In genomic region chr7:24722386-24723177, GRCh38 we compare ENCODE assay signal across 10 cellular contexts. TPM values are rescaled to one million over a fixed set of nuclear protein-coding genes. Genes with fewer than 3 reads are reported as not detected.
DNase-seq lines count a peak whose midpoint lies in the region; ATAC-seq and TF ChIP-seq lines count a peak whose summit lies in the region.
"Had no signal": no experiment of that assay in that cellular context is flagged by ENCODE, and none has a peak within 500 bp of the region (broad histone marks: within the 10 kb centered on the region; RNA-seq: fewer than 3 reads in every experiment).

No MANE protein-coding gene starts in this region.

- H3K36me3 Mint-ChIP-seq in effector memory CD8-positive, alpha-beta T cell (ENCODE audit: insufficient read depth): no peaks in the 10 kb centered on the region
- H3K36me3 Mint-ChIP-seq: CD4-positive, CD25-positive, alpha-beta regulatory T cell had no signal

- peaks cover 14 to 61% of the 10 kb centered on the region in 2 donors for H3K27me3 Mint-ChIP-seq in effector memory CD8-positive, alpha-beta T cell

- no peaks in the 10 kb centered on the region for H3K9me3 Mint-ChIP-seq in effector memory CD8-positive, alpha-beta T cell

- DNase-seq in NCI-H1436 (lab: John Stamatoyannopoulos, UW) (peak; percentile 55), NCI-H1436 treated with DMSO at 0.1 percent for 48 hours (lab: John Stamatoyannopoulos, UW) (no peak), RKO (ENCODE audit: low spot score) (peak; percentile 55), foreskin keratinocyte (no peak), retina (peak; percentile 60), T-helper 1 cell (no peak), GOT3 (lab: John Stamatoyannopoulos, UW) (no peak)
- DNase-seq in effector memory CD8-positive, alpha-beta T cell: no peak
- DNase-seq: CD4-positive, CD25-positive, alpha-beta regulatory T cell; effector CD4-positive, alpha-beta T cell had no signal

- H3K27ac ChIP-seq in foreskin keratinocyte: no peak overlapping the region

- no peaks in the 10 kb centered on the region for H3K27me3 ChIP-seq in foreskin keratinocyte

- no peak overlapping the region for H3K4me3 Mint-ChIP-seq in effector memory CD8-positive, alpha-beta T cell
- H3K4me3 Mint-ChIP-seq: CD4-positive, CD25-positive, alpha-beta regulatory T cell had no signal

- no peak for ATAC-seq in foreskin keratinocyte
- ATAC-seq in effector memory CD8-positive, alpha-beta T cell (replicated peaks): no peak

- H3K4me1 ChIP-seq in foreskin keratinocyte: peaks cover 8% of the 10 kb centered on the region

- TF ChIP-seq CTCF in foreskin keratinocyte (conservative IDR thresholded peaks at IDR 0.05): peak; percentile 58

- no peak overlapping the region for H3K27ac Mint-ChIP-seq in effector memory CD8-positive, alpha-beta T cell
- H3K27ac Mint-ChIP-seq: CD4-positive, CD25-positive, alpha-beta regulatory T cell had no signal

- no peaks in the 10 kb centered on the region for H3K4me1 Mint-ChIP-seq in effector memory CD8-positive, alpha-beta T cell (ENCODE audit: low read depth in 2 of 2)

RNA-seq across cellular contexts. Expression of gene GSDME, which starts 34.7 kb away (rescaled TPM):
- 57.0 and 68.5 TPM in 2 replicates for total RNA-seq in foreskin keratinocyte
- 53.2 and 64.3 TPM in 2 replicates for polyA plus RNA-seq in foreskin keratinocyte
- total RNA-seq: CD4-positive, CD25-positive, alpha-beta regulatory T cell had no signal

Comparison
In these comparisons a context has a peak if more than half of its experiments do, and no peak if none do; other contexts are left out.
1. DNase-seq: peak in NCI-H1436 (single experiment), RKO (single experiment) and retina (single experiment); none in NCI-H1436 treated with DMSO at 0.1 percent for 48 hours (single experiment), foreskin keratinocyte (0 of 2), effector memory CD8-positive, alpha-beta T cell (0 of 3), T-helper 1 cell (0 of 5) and GOT3 (single experiment).